1 cellular context compared by ENCODE assay signal in the genomic region with DNA sequence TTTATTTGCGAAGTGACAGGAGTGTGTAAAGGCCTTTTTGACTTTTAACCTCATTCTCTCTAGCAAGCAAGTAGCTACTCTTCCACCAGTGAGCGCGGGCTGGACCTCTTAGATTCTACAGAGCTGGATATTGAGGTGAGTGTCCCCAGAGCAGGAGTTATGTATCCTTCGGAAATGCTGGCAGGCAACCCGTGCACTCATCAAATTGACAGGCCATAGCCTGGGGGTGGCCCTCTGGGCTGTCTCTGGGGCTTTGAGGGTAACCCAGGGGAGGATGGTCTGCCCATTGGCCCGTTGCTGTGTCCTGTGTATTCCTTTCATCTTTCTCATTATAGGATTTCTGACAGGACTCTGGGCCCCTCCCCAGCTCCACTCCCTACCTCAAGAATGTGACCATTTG.
TF ChIP-seq lines count a peak whose summit lies in the region.

No MANE protein-coding gene starts in this region.

TF ChIP-seq in GM12878, 131 proteins besides CTCF, POLR2A, EP300 and RAD21:
- TF ChIP-seq PKNOX1 (IDR thresholded peaks at IDR 0.05) (peak; percentile 64), CREB1 (IDR thresholded peaks at IDR 0.05; ENCODE audit: low read depth) (no peak), BHLHE40 (IDR thresholded peaks at IDR 0.05; ENCODE audit: borderline replicate concordance in 1 of 2, low read depth in 2 of 2, low read length in 1 of 2) (peak in 1 of 2 experiments; percentile 54; a peak in 1 of 4 replicates), GATAD2B (conservative IDR thresholded peaks at IDR 0.05; ENCODE audit: low read depth) (peak; percentile 50; the same call in 1 of the 2 replicates), MEF2B (IDR thresholded peaks at IDR 0.05; ENCODE audit: partially characterized antibody, poor library complexity, severe bottlenecking) (peak; percentile 94), BCL11A (IDR thresholded peaks at IDR 0.05; ENCODE audit: low read depth, low read length) (no peak)
- TF ChIP-seq, protein P1, sequence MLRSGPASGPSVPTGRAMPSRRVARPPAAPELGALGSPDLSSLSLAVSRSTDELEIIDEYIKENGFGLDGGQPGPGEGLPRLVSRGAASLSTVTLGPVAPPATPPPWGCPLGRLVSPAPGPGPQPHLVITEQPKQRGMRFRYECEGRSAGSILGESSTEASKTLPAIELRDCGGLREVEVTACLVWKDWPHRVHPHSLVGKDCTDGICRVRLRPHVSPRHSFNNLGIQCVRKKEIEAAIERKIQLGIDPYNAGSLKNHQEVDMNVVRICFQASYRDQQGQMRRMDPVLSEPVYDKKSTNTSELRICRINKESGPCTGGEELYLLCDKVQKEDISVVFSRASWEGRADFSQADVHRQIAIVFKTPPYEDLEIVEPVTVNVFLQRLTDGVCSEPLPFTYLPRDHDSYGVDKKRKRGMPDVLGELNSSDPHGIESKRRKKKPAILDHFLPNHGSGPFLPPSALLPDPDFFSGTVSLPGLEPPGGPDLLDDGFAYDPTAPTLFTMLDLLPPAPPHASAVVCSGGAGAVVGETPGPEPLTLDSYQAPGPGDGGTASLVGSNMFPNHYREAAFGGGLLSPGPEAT (IDR thresholded peaks at IDR 0.05; ENCODE audit: low read depth): peak; percentile 16; the same call in 1 of the 2 replicates
